Comparison of ENCODE assay signal across 1 cellular context in genomic region chr3:132659370-132660055, GRCh38.
A peak's percentile ranks its signal among the peaks of the same experiment; 100 is the strongest.
TF ChIP-seq lines count a peak whose summit lies in the region.

ACAD11 (minus strand) TSS chr3:132659809; CDS start chr3:132659751, 58 bp downstream.

TF ChIP-seq in HepG2, 621 proteins besides CTCF, POLR2A, EP300 and RAD21 (continued from another document and continues in another):
- TF ChIP-seq ZNF687 (CRISPR knock-in tag; IDR thresholded peaks at IDR 0.05), result peak; percentile 70
- TF ChIP-seq USF2 (IDR thresholded peaks at IDR 0.05; ENCODE audit: low read depth, low read length), result no peak
- TF ChIP-seq USF2 (CRISPR knock-in tag; IDR thresholded peaks at IDR 0.05; ENCODE audit: borderline replicate concordance), result 0 out of 2 replicates have a peak, but pooled peaks have one; percentile 9
- peak; percentile 13; the same call in 1 of the 2 replicates for TF ChIP-seq KLF12 (CRISPR knock-in tag; IDR thresholded peaks at IDR 0.05; ENCODE audit: borderline replicate concordance)
- TF ChIP-seq MTERF4 (CRISPR knock-in tag; IDR thresholded peaks at IDR 0.05), result 0 out of 2 replicates have a peak, but pooled peaks have one; percentile 32
- TF ChIP-seq ZSCAN29 (CRISPR knock-in tag; conservative IDR thresholded peaks at IDR 0.05), result peak; percentile 92
- TF ChIP-seq ZNF800 (CRISPR knock-in tag; IDR thresholded peaks at IDR 0.05), result 0 out of 2 replicates have a peak, but pooled peaks have one; percentile 3
- no peak for TF ChIP-seq MTA3 (CRISPR knock-in tag; IDR thresholded peaks at IDR 0.05)
- no peak for TF ChIP-seq HNRNPL (IDR thresholded peaks at IDR 0.05; ENCODE audit: low read depth, low read length)
- TF ChIP-seq ZNF44 (CRISPR knock-in tag; IDR thresholded peaks at IDR 0.05), result peak; percentile 36; the same call in 1 of the 2 replicates
- TF ChIP-seq DMAP1 (CRISPR knock-in tag; IDR thresholded peaks at IDR 0.05), result peak; percentile 5; the same call in 1 of the 2 replicates
- TF ChIP-seq DNMT1 (CRISPR knock-in tag; IDR thresholded peaks at IDR 0.05), result 0 out of 2 replicates have a peak, but pooled peaks have one; percentile 37
- TF ChIP-seq ZNF605 (CRISPR knock-in tag; IDR thresholded peaks at IDR 0.05), result 0 out of 2 replicates have a peak, but pooled peaks have one; percentile 23
- TF ChIP-seq ZNF543 (CRISPR knock-in tag; IDR thresholded peaks at IDR 0.05), result no peak; the same call in 1 of the 2 replicates
- peak; percentile 43; the same call in 1 of the 2 replicates for TF ChIP-seq REPIN1 (CRISPR knock-in tag; IDR thresholded peaks at IDR 0.05; ENCODE audit: borderline replicate concordance, low read depth)
- peak; percentile 47; the same call in 1 of the 2 replicates for TF ChIP-seq PATZ1 (CRISPR knock-in tag; IDR thresholded peaks at IDR 0.05)
- TF ChIP-seq ZNF143 (CRISPR knock-in tag; IDR thresholded peaks at IDR 0.05), result 0 out of 2 replicates have a peak, but pooled peaks have one; percentile 0
- 0 out of 2 replicates have a peak, but pooled peaks have one; percentile 12 for TF ChIP-seq ZHX2 (IDR thresholded peaks at IDR 0.05; ENCODE audit: low read depth)
- TF ChIP-seq ZHX2 (CRISPR knock-in tag; IDR thresholded peaks at IDR 0.05; ENCODE audit: borderline replicate concordance), result no peak
- peak; percentile 50; the same call in 1 of the 2 replicates for TF ChIP-seq HINFP (CRISPR knock-in tag; IDR thresholded peaks at IDR 0.05; ENCODE audit: low read depth)
- TF ChIP-seq ZNF747 (CRISPR knock-in tag; IDR thresholded peaks at IDR 0.05; ENCODE audit: borderline replicate concordance), result peak; percentile 16; the same call in 1 of the 2 replicates
- 0 out of 2 replicates have a peak, but pooled peaks have one; percentile 22 for TF ChIP-seq SMAD3 (CRISPR knock-in tag; IDR thresholded peaks at IDR 0.05)
- TF ChIP-seq NKX3-1 (CRISPR knock-in tag; IDR thresholded peaks at IDR 0.05), result no peak
- TF ChIP-seq ZNF567 (CRISPR knock-in tag; IDR thresholded peaks at IDR 0.05; ENCODE audit: borderline replicate concordance), result 0 out of 2 replicates have a peak, but pooled peaks have one; percentile 12
- no peak for TF ChIP-seq TEAD2 (CRISPR knock-in tag; IDR thresholded peaks at IDR 0.05)
- TF ChIP-seq GZF1 (CRISPR knock-in tag; IDR thresholded peaks at IDR 0.05), result 0 out of 2 replicates have a peak, but pooled peaks have one; percentile 17
- 0 out of 2 replicates have a peak, but pooled peaks have one; percentile 17 for TF ChIP-seq THAP11 (CRISPR knock-in tag; IDR thresholded peaks at IDR 0.05)
- no peak for TF ChIP-seq TBX2 (CRISPR knock-in tag; IDR thresholded peaks at IDR 0.05; ENCODE audit: borderline replicate concordance)
- TF ChIP-seq ZNF274 (CRISPR knock-in tag; IDR thresholded peaks at IDR 0.05), result 0 out of 2 replicates have a peak, but pooled peaks have one; percentile 41
- TF ChIP-seq ZSCAN31 (CRISPR knock-in tag; IDR thresholded peaks at IDR 0.05; ENCODE audit: low read depth), result 0 out of 2 replicates have a peak, but pooled peaks have one; percentile 27
- no peak for TF ChIP-seq CHD4 (IDR thresholded peaks at IDR 0.05; ENCODE audit: borderline replicate concordance, low read length)
